In genomic region chr10:6659451-6659850, GRCh38 we compare ENCODE assay signal across 24 cellular contexts.
"Had no signal": no experiment of that assay in that cellular context is flagged by ENCODE, and none has a peak within 500 bp of the region (broad histone marks: within the 10 kb centered on the region; RNA-seq: fewer than 3 reads in every experiment).

No MANE protein-coding gene starts in this region.

- H3K36me3 Mint-ChIP-seq: brain; stimulated activated naive B cell treated with anti-CD40 and anti-IgM and Interleukin-4, amounts not matched to agents 10 μg/mL and 1 μg/mL and 100 μg/mL, for 72 hours; type B pancreatic cell had no signal

- H3K4me3 ChIP-seq: colonic mucosa, dorsolateral prefrontal cortex, esophagus squamous epithelium, gastroesophageal sphincter, left lung, lung, sigmoid colon, vagina had no signal

- H3K4me3 Mint-ChIP-seq: activated naive CD4-positive, alpha-beta T cell treated with anti-CD3 and anti-CD28 coated beads for 36 hours; activated T-helper 17 cell treated with anti-CD3 and anti-CD28 coated beads, Interleukin-2, amount 50 U/mL, for 72 hours; brain; central memory CD8-positive, alpha-beta T cell; effector memory CD8-positive, alpha-beta T cell; stimulated activated naive B cell treated with anti-CD40 and anti-IgM and Interleukin-4, amounts not matched to agents 10 μg/mL and 1 μg/mL and 100 μg/mL, for 72 hours; type B pancreatic cell had no signal

- H3K9me3 ChIP-seq: colonic mucosa, esophagus squamous epithelium, gastroesophageal sphincter, left lung, sigmoid colon, vagina had no signal

- H3K4me1 ChIP-seq: colonic mucosa, esophagus squamous epithelium, gastroesophageal sphincter, left lung, sigmoid colon, vagina had no signal

- DNase-seq: activated CD4-positive, CD25-positive, alpha-beta regulatory T cell treated with anti-CD3 and anti-CD28 coated beads, Interleukin-2, amount 50 U/mL, for 72 hours; activated naive CD4-positive, alpha-beta T cell treated with anti-CD3 and anti-CD28 coated beads for 36 hours; activated T-cell treated with anti-CD3 and anti-CD28 coated beads, Interleukin-2, amount 50 U/mL, for 1 hour; colonic mucosa; dorsolateral prefrontal cortex; effector memory CD8-positive, alpha-beta T cell; esophagus squamous epithelium; head of caudate nucleus; kidney; left lung; occipital lobe; sigmoid colon; stimulated activated CD4-positive, alpha-beta T cell treated with anti-CD3 and anti-CD28 coated beads, Interleukin-2, amount 100 ng/mL, for 48 hours; stimulated activated CD8-positive, alpha-beta memory T cell treated with anti-CD3 and anti-CD28 coated beads, Interleukin-4, amount 100 ng/mL, for 48 hours; stimulated activated naive B cell treated with anti-CD40 and anti-IgM and Interleukin-4, amounts not matched to agents 10 μg/mL and 1 μg/mL and 100 μg/mL, for 72 hours had no signal

- H3K4me1 Mint-ChIP-seq: activated T-helper 17 cell treated with anti-CD3 and anti-CD28 coated beads, Interleukin-2, amount 50 U/mL, for 72 hours; brain; central memory CD8-positive, alpha-beta T cell; stimulated activated naive B cell treated with anti-CD40 and anti-IgM and Interleukin-4, amounts not matched to agents 10 μg/mL and 1 μg/mL and 100 μg/mL, for 72 hours had no signal

- H3K27me3 ChIP-seq: colonic mucosa, sigmoid colon, vagina had no signal

- ATAC-seq: activated T-helper 17 cell treated with anti-CD3 and anti-CD28 coated beads, Interleukin-2, amount 50 U/mL, for 72 hours; effector memory CD8-positive, alpha-beta T cell; gastroesophageal sphincter; left lung; SK-N-SH treated with all-trans-retinoic acid at 6 μM for 48 hours; stimulated activated naive B cell treated with anti-CD40 and anti-IgM and Interleukin-4, amounts not matched to agents 10 μg/mL and 1 μg/mL and 100 μg/mL, for 72 hours had no signal

- H3K9me3 Mint-ChIP-seq: activated naive CD4-positive, alpha-beta T cell treated with anti-CD3 and anti-CD28 coated beads for 36 hours; activated T-helper 17 cell treated with anti-CD3 and anti-CD28 coated beads, Interleukin-2, amount 50 U/mL, for 72 hours; central memory CD8-positive, alpha-beta T cell; effector memory CD8-positive, alpha-beta T cell; stimulated activated naive B cell treated with anti-CD40 and anti-IgM and Interleukin-4, amounts not matched to agents 10 μg/mL and 1 μg/mL and 100 μg/mL, for 72 hours; type B pancreatic cell had no signal

- H3K36me3 ChIP-seq: colonic mucosa, esophagus squamous epithelium, gastroesophageal sphincter, left lung, sigmoid colon, vagina had no signal

- FAIRE-seq: endothelial cell of umbilical vein, kidney had no signal

- H3K27ac ChIP-seq: colonic mucosa, dorsolateral prefrontal cortex, esophagus squamous epithelium, gastroesophageal sphincter, left lung, sigmoid colon, vagina had no signal

- H3K27ac Mint-ChIP-seq: activated naive CD4-positive, alpha-beta T cell treated with anti-CD3 and anti-CD28 coated beads for 36 hours; activated T-helper 17 cell treated with anti-CD3 and anti-CD28 coated beads, Interleukin-2, amount 50 U/mL, for 72 hours; brain; effector memory CD8-positive, alpha-beta T cell; stimulated activated naive B cell treated with anti-CD40 and anti-IgM and Interleukin-4, amounts not matched to agents 10 μg/mL and 1 μg/mL and 100 μg/mL, for 72 hours; type B pancreatic cell had no signal
